Comparison of ENCODE assay signal across 8 cellular contexts in genomic region chr4:17577660-17578481, GRCh38. TPM values are rescaled to one million over a fixed set of nuclear protein-coding genes. Genes with fewer than 3 reads are reported as not detected.
DNase-seq lines count a peak whose midpoint lies in the region; ATAC-seq and TF ChIP-seq lines count a peak whose summit lies in the region.

No MANE protein-coding gene starts in this region.

- H3K27ac Mint-ChIP-seq in WTC11 = no peak overlapping the region
- peak overlapping the region; percentile 87 for H3K27ac Mint-ChIP-seq in stimulated activated memory B cell treated with anti-CD40 and anti-IgM and Interleukin-4, amounts not matched to agents 10 μg/mL and 1 μg/mL and 100 μg/mL, for 72 hours

- no peak for TF ChIP-seq CTCF in WTC11 (IDR thresholded peaks at IDR 0.05)

- peaks cover 6% of the 10 kb centered on the region; the same call in 1 of the 2 replicates for H3K27me3 Mint-ChIP-seq in WTC11 (ENCODE audit: low read depth)
- H3K27me3 Mint-ChIP-seq in stimulated activated memory B cell treated with anti-CD40 and anti-IgM and Interleukin-4, amounts not matched to agents 10 μg/mL and 1 μg/mL and 100 μg/mL, for 72 hours = no peaks in the 10 kb centered on the region

- H3K9me3 Mint-ChIP-seq in WTC11 = no peaks in the 10 kb centered on the region
- no peaks in the 10 kb centered on the region for H3K9me3 Mint-ChIP-seq in stimulated activated memory B cell treated with anti-CD40 and anti-IgM and Interleukin-4, amounts not matched to agents 10 μg/mL and 1 μg/mL and 100 μg/mL, for 72 hours

- WGBS in ectodermal cell, 2 experiments = 13 to 14% methylated on average over 34 of the region's 34 CpGs

- no peaks in the 10 kb centered on the region for H3K9me3 ChIP-seq in ectodermal cell (ENCODE audit: control insufficient read depth, low read length)

- H3K4me3 ChIP-seq in ectodermal cell (ENCODE audit: insufficient read depth, low read depth, low read length) = peak overlapping the region; percentile 51

- ATAC-seq in GM21367 (IDR thresholded peaks at IDR 0.05; ENCODE audit: unreplicated experiment) = peak; percentile 11
- peak; percentile 54 for ATAC-seq in WTC11
- peak; percentile 48 for ATAC-seq in stimulated activated memory B cell treated with anti-CD40 and anti-IgM and Interleukin-4, amounts not matched to agents 10 μg/mL and 1 μg/mL and 100 μg/mL, for 72 hours
- ATAC-seq in GM18861 (IDR thresholded peaks at IDR 0.05; ENCODE audit: unreplicated experiment) = no peak

- H3K4me3 Mint-ChIP-seq in WTC11 = peak overlapping the region; percentile 80
- peak overlapping the region; percentile 85 for H3K4me3 Mint-ChIP-seq in stimulated activated memory B cell treated with anti-CD40 and anti-IgM and Interleukin-4, amounts not matched to agents 10 μg/mL and 1 μg/mL and 100 μg/mL, for 72 hours

- H3K36me3 Mint-ChIP-seq in WTC11 = peaks cover 5% of the 10 kb centered on the region; the same call in 1 of the 2 replicates
- H3K36me3 Mint-ChIP-seq in stimulated activated memory B cell treated with anti-CD40 and anti-IgM and Interleukin-4, amounts not matched to agents 10 μg/mL and 1 μg/mL and 100 μg/mL, for 72 hours = peaks cover 12% of the 10 kb centered on the region

- H3K36me3 ChIP-seq in ectodermal cell (ENCODE audit: control insufficient read depth, insufficient read depth, low read length) = no peaks in the 10 kb centered on the region

- POLR2A ChIA-PET in WTC11 (lab: Charles Lee) = interaction anchor here (1.6 kb wide), 1 partner anchor 36 kb away, joined by 5 read pairs; the partner anchor contains the start of gene MED28

- H3K4me1 Mint-ChIP-seq in WTC11 = peaks cover 15% of the 10 kb centered on the region
- peaks cover 33% of the 10 kb centered on the region for H3K4me1 Mint-ChIP-seq in stimulated activated memory B cell treated with anti-CD40 and anti-IgM and Interleukin-4, amounts not matched to agents 10 μg/mL and 1 μg/mL and 100 μg/mL, for 72 hours

- DNase-seq in COR-L47 (lab: John Stamatoyannopoulos, UW) = peak; percentile 16
- DNase-seq in HuH-7 (ENCODE audit: low spot score) = peak; percentile 57
- DNase-seq in WTC11 (ENCODE audit: low spot score) = peak; percentile 54
- DNase-seq in medulla oblongata (ENCODE audit: extremely low spot score) = peak; percentile 40

- H3K27me3 ChIP-seq in ectodermal cell (ENCODE audit: control insufficient read depth, insufficient read depth, low read length, poor library complexity, severe bottlenecking) = no peaks in the 10 kb centered on the region

- CTCF ChIA-PET in WTC11 (lab: Charles Lee) = interaction anchor here (0.9 kb wide), 2 partner anchors 37 to 66 kb away, joined by 3 read pairs; partner anchors contain the start of genes MED28 and QDPR

- H3K4me1 ChIP-seq in ectodermal cell (ENCODE audit: control insufficient read depth, insufficient read depth, low read length) = no peaks in the 10 kb centered on the region

- H3K27ac ChIP-seq in ectodermal cell (ENCODE audit: insufficient read depth, low read depth, low read length, poor library complexity, severe bottlenecking) = no peak overlapping the region

TF ChIP-seq in WTC11, 78 proteins besides CTCF, POLR2A, EP300 and RAD21:
- no peak for TF ChIP-seq NFATC4 (CRISPR knock-in tag; IDR thresholded peaks at IDR 0.05)
TF ChIP-seq in WTC11: peak in this region for 0.

RNA-seq across cellular contexts. Expression of gene LAP3, which starts 0.9 kb away (rescaled TPM):
- total RNA-seq in WTC11 (2021) = 46.6 to 52.7 TPM (median 48.4 TPM) in 3 replicates
- polyA plus RNA-seq in ectodermal cell (2013, experiment 1 of 4) = 45.4 TPM
- 46.7 TPM for polyA plus RNA-seq in ectodermal cell (2013, experiment 2 of 4)
- polyA plus RNA-seq in ectodermal cell (2013, experiment 3 of 4) = 32.6 TPM
- polyA plus RNA-seq in ectodermal cell (2013, experiment 4 of 4) = 37.0 TPM

RNA-seq across cellular contexts. Expression of gene MED28, which starts 36.6 kb away (rescaled TPM):
- total RNA-seq in WTC11 (2021) = 97.8 to 106 TPM (median 102 TPM) in 3 replicates
- 83.5 TPM for polyA plus RNA-seq in ectodermal cell (2013, experiment 1 of 4)
- polyA plus RNA-seq in ectodermal cell (2013, experiment 2 of 4) = 91.7 TPM
- 61.8 TPM for polyA plus RNA-seq in ectodermal cell (2013, experiment 3 of 4)
- polyA plus RNA-seq in ectodermal cell (2013, experiment 4 of 4) = 75.5 TPM
